8 cellular contexts compared by ENCODE assay signal in genomic region chr1:113871597-113872113, GRCh38. TPM values are rescaled to one million over a fixed set of nuclear protein-coding genes. Genes with fewer than 3 reads are reported as not detected.
A peak's percentile ranks its signal among the peaks of the same experiment; 100 is the strongest.
DNase-seq lines count a peak whose midpoint lies in the region; ATAC-seq, FAIRE-seq and TF ChIP-seq lines count a peak whose summit lies in the region.

TSS of gene PTPN22 (minus strand) at chr1:113871712.

- peak; percentile 65 to 87 (median 68) for DNase-seq in CD4-positive, alpha-beta T cell
- DNase-seq in HTR-8/SVneo (ENCODE audit: insufficient read length, low spot score): peak; percentile 21
- peak; percentile 74 for DNase-seq in activated CD4-positive, alpha-beta T cell treated with anti-CD3 and anti-CD28 coated beads for 1 hour
- DNase-seq in neural progenitor cell (ENCODE audit: low spot score): no peak
- peak; percentile 72 for DNase-seq in transverse colon
- DNase-seq in NCI-H1694 treated with DMSO at 0.1 percent for 48 hours (lab: John Stamatoyannopoulos, UW): no peak

- no peaks in the 10 kb centered on the region for H3K4me1 ChIP-seq in neural progenitor cell
- peaks cover 0 to 26% (median 5%) of the 10 kb centered on the region in 4 donors for H3K4me1 ChIP-seq in transverse colon

- TF ChIP-seq POLR2A in transverse colon (IDR thresholded peaks at IDR 0.05): peak; percentile 54

- in situ Hi-C loops in transverse colon (cut with MboI; ENCODE audit: low pct_ligation_motif_present in 1 of 4, low pct_unique_long_range_greater_than_20kb in 1 of 4, low sequenced_read_pairs in 3 of 4): no loop called here

- H3K4me1 Mint-ChIP-seq in CD4-positive, alpha-beta T cell (ENCODE audit: low read depth): peaks cover 75% of the 10 kb centered on the region
- H3K4me1 Mint-ChIP-seq in dendritic cell treated with granulocyte-macrophage colony-stimulating factor and Interleukin-4, amounts not matched to agents 40 ng/mL and 50 ng/mL, for 4 days (ENCODE audit: low read depth): peaks cover 47% of the 10 kb centered on the region
- H3K4me1 Mint-ChIP-seq in neural progenitor cell: no peaks in the 10 kb centered on the region

- H3K27me3 ChIP-seq in CD4-positive, alpha-beta T cell (ENCODE audit: control insufficient read depth, insufficient read depth, low read length): no peaks in the 10 kb centered on the region
- H3K27me3 ChIP-seq in neural progenitor cell (no peaks in the 10 kb centered on the region), transverse colon (no peaks in the 10 kb centered on the region)

- no peak for TF ChIP-seq CTCF in CD4-positive, alpha-beta T cell (IDR thresholded peaks at IDR 0.05)
- TF ChIP-seq CTCF in neural progenitor cell (IDR thresholded peaks at IDR 0.05) (no peak), transverse colon (IDR thresholded peaks at IDR 0.05) (no peak)

- no peaks in the 10 kb centered on the region for H3K9me3 Mint-ChIP-seq in CD4-positive, alpha-beta T cell
- H3K9me3 Mint-ChIP-seq in dendritic cell treated with granulocyte-macrophage colony-stimulating factor and Interleukin-4, amounts not matched to agents 40 ng/mL and 50 ng/mL, for 4 days: no peaks in the 10 kb centered on the region
- no peaks in the 10 kb centered on the region for H3K9me3 Mint-ChIP-seq in neural progenitor cell

- no peak within 1 kb of the TSS for H3K4me2 ChIP-seq in neural progenitor cell

- intact Hi-C loops in CD4-positive, alpha-beta T cell (cut with DNase I, micrococcal nuclease): loop anchor here (1.0 to 10.0 kb wide), 7 partner anchors 34 to 457 kb away; partner anchors contain the start of genes DCLRE1B (in 2 of the 2) and RSBN1 (in 1 of the 2)
- intact Hi-C loops in dendritic cell treated with granulocyte-macrophage colony-stimulating factor and Interleukin-4, amounts not matched to agents 40 ng/mL and 50 ng/mL, for 4 days (cut with micrococcal nuclease): loop anchor here (1.0 to 2.0 kb wide), 2 partner anchors 10 to 15 kb away; no protein-coding TSS in a partner anchor
- intact Hi-C loops in transverse colon (cut with DNase I; ENCODE audit: low total_unique reads): no loop called here

- WGBS in transverse colon (ENCODE audit: low coverage in 1 of 2), 2 donors: 80 to 85% methylated on average over 1 to 4 of the region's 4 CpGs

- H3K27me3 Mint-ChIP-seq in CD4-positive, alpha-beta T cell: no peaks in the 10 kb centered on the region
- no peaks in the 10 kb centered on the region for H3K27me3 Mint-ChIP-seq in dendritic cell treated with granulocyte-macrophage colony-stimulating factor and Interleukin-4, amounts not matched to agents 40 ng/mL and 50 ng/mL, for 4 days
- peaks cover 2% of the 10 kb centered on the region for H3K27me3 Mint-ChIP-seq in neural progenitor cell (ENCODE audit: insufficient read depth, low read depth)

- no peak for TF ChIP-seq EP300 in transverse colon (IDR thresholded peaks at IDR 0.05; ENCODE audit: low read depth)

- POLR2A ChIA-PET in CD4-positive, alpha-beta T cell (lab: Charles Lee): interaction anchor here (1.0 to 1.5 kb wide), 5 partner anchors 10 to 105 kb away, joined by 4 to 6 read pairs (median 6); partner anchors contain the start of genes AP4B1, HIPK1 and RSBN1

- no peak within 1 kb of the TSS for H3K9ac ChIP-seq in neural progenitor cell

- H3F3A ChIP-seq in neural progenitor cell (ENCODE audit: low read depth): no peaks in the 10 kb centered on the region

- no peak for FAIRE-seq in HTR-8/SVneo (lab: Jason Lieb, UNC)

- peak within 1 kb of the TSS; percentile 59 for H2AFZ ChIP-seq in neural progenitor cell (replicated peaks)

- H3K4me3 ChIP-seq in neural progenitor cell (no peak within 1 kb of the TSS), transverse colon (peak within 1 kb of the TSS in 1 of 4 donors; percentile 28)

- peak within 1 kb of the TSS; percentile 94 for H3K27ac Mint-ChIP-seq in CD4-positive, alpha-beta T cell
- peak within 1 kb of the TSS; percentile 79 for H3K27ac Mint-ChIP-seq in dendritic cell treated with granulocyte-macrophage colony-stimulating factor and Interleukin-4, amounts not matched to agents 40 ng/mL and 50 ng/mL, for 4 days
- H3K27ac Mint-ChIP-seq in neural progenitor cell: no peak within 1 kb of the TSS

- H3K27ac ChIP-seq in CD4-positive, alpha-beta T cell (ENCODE audit: low read depth, low read length): peak within 1 kb of the TSS; percentile 78
- no peak within 1 kb of the TSS for H3K27ac ChIP-seq in neural progenitor cell
- peak within 1 kb of the TSS; percentile 63 to 72 (median 67) for H3K27ac ChIP-seq in transverse colon

- no peaks in the 10 kb centered on the region for H3K79me2 ChIP-seq in neural progenitor cell (ENCODE audit: low read depth)

- H3K36me3 ChIP-seq in neural progenitor cell (no peaks in the 10 kb centered on the region), transverse colon (no peaks in the 10 kb centered on the region)

- CTCF ChIA-PET in CD4-positive, alpha-beta T cell (lab: Charles Lee): interaction anchor here (1.2 kb wide), 1 partner anchor 33 kb away, joined by 4 read pairs; the partner anchor contains the start of genes AP4B1 and DCLRE1B

- peak; percentile 92 for ATAC-seq in CD4-positive, alpha-beta T cell (ENCODE audit: poor library complexity)
- peak; percentile 89 for ATAC-seq in GM21423 (IDR thresholded peaks at IDR 0.05; ENCODE audit: unreplicated experiment)

- no peaks in the 10 kb centered on the region for H4K20me1 ChIP-seq in neural progenitor cell (ENCODE audit: low read depth)

- H3K9me3 ChIP-seq in CD4-positive, alpha-beta T cell (ENCODE audit: control insufficient read depth, low read length): no peaks in the 10 kb centered on the region
- no peaks in the 10 kb centered on the region for H3K9me3 ChIP-seq in neural progenitor cell (ENCODE audit: low read depth)
- H3K9me3 ChIP-seq in transverse colon: no peaks in the 10 kb centered on the region

- H3K4me3 Mint-ChIP-seq in CD4-positive, alpha-beta T cell: peak within 1 kb of the TSS; percentile 90
- no peak within 1 kb of the TSS for H3K4me3 Mint-ChIP-seq in dendritic cell treated with granulocyte-macrophage colony-stimulating factor and Interleukin-4, amounts not matched to agents 40 ng/mL and 50 ng/mL, for 4 days
- no peak within 1 kb of the TSS for H3K4me3 Mint-ChIP-seq in neural progenitor cell

- peaks cover 19% of the 10 kb centered on the region for H3K36me3 Mint-ChIP-seq in CD4-positive, alpha-beta T cell (ENCODE audit: low read depth)
- H3K36me3 Mint-ChIP-seq in dendritic cell treated with granulocyte-macrophage colony-stimulating factor and Interleukin-4, amounts not matched to agents 40 ng/mL and 50 ng/mL, for 4 days (ENCODE audit: low read depth): no peaks in the 10 kb centered on the region
- H3K36me3 Mint-ChIP-seq in neural progenitor cell: no peaks in the 10 kb centered on the region

RNA-seq across cellular contexts. Expression of gene PTPN22, which starts in this region (rescaled TPM):
- 10 to 100 TPM; 28.3 to 30.2 TPM for total RNA-seq in CD4-positive, alpha-beta T cell
- total RNA-seq in neural progenitor cell (ENCODE audit: low replicate concordance): not detected in 2 replicates
- total RNA-seq in transverse colon: 10 to 100 TPM in 2 of 4 donors, 1 to 10 TPM in 2; 4.0 to 28.1 (median 11.2) TPM

Comparison
In these comparisons a context has a peak if more than half of its experiments do, and no peak if none do; other contexts are left out.
1. DNase-seq: peak in CD4-positive, alpha-beta T cell (10 of 10), HTR-8/SVneo (single experiment), activated CD4-positive, alpha-beta T cell treated with anti-CD3 and anti-CD28 coated beads for 1 hour (single experiment) and transverse colon (single experiment); none in neural progenitor cell (single experiment) and NCI-H1694 treated with DMSO at 0.1 percent for 48 hours (single experiment).